Comparison of ENCODE assay signal across 8 cellular contexts in the genomic region with DNA sequence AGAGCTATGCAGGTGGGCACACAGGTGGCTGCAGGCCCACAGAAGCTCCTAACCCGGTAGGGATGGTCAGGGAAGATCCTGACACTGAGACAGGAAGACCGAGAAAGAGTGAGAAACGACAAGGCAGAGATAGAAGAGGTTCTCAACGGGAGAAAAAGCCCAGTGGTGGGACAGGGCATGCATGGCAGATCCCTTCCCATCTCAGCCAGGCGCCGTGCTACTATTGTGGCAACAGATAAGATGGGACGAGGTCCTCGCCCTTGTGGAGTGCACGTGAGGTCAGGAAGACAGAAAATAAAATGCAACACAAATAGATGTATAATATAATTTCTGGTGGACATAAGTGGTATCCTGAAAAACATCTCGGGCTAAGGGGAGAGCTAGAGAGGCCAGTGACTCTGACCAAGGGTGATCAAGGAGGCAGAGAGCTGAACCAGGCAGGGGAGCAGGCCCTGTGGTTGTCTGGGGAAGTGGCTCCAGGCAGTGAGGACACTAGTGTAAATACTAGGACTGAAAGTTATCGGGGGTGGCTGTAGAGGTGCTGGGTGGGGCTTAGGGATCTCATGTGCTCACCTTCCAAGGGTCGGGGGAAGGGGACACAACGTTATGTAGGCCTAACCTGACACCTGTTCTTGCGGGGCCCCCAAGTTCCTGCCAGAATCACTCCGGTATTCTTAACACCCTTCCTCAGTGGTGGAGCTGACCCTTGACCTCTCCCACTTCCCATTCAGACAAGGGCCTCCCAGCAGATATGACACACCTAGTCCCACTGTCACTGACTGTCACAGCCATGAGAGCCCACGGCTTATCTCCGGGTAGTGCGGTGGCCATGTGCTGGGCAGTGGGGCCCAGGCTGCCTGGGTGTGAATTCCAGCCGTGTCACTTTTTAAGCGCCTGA. TPM values are rescaled to one million over a fixed set of nuclear protein-coding genes. Genes with fewer than 3 reads are reported as not detected.
DNase-seq lines count a peak whose midpoint lies in the region; ATAC-seq and TF ChIP-seq lines count a peak whose summit lies in the region.

No MANE protein-coding gene starts in this region.

- no peak overlapping the region for H3K23ac ChIP-seq in neuronal stem cell (ENCODE audit: low read depth, low read length, poor library complexity)

- no peak overlapping the region for H3K9ac ChIP-seq in neuronal stem cell (ENCODE audit: low read depth, low read length, poor library complexity)

- no peaks in the 10 kb centered on the region for H3K79me1 ChIP-seq in neuronal stem cell (ENCODE audit: low read depth, low read length)

- peak; percentile 23 for DNase-seq in GM12865 (ENCODE audit: low read depth)
- DNase-seq in RWPE2 (ENCODE audit: low spot score), result no peak
- DNase-seq in epithelial cell of esophagus (ENCODE audit: low read depth), result no peak
- no peak for DNase-seq in neuronal stem cell (ENCODE audit: low spot score)
- DNase-seq in GM19240 (ENCODE audit: insufficient read length, low spot score), result no peak
- DNase-seq in superior temporal gyrus (ENCODE audit: extremely low spot score), result no peak
- DNase-seq in activated CD8-positive, alpha-beta memory T cell treated with anti-CD3 and anti-CD28 coated beads, Interleukin-2, amount 50 U/mL, for 48 hours, result no peak

- no CpG with 5 or more reads among the region's 20 CpGs for WGBS in neuronal stem cell (ENCODE audit: extremely low coverage in 2 of 2, insufficient read length in 2 of 2, insufficient replicate concordance in 1 of 2), 2 donors

- H3K27ac ChIP-seq in RWPE2 (ENCODE audit: poor library complexity, severe bottlenecking), result peak overlapping the region; percentile 32
- H3K27ac ChIP-seq in neuronal stem cell (replicated peaks; ENCODE audit: low read length), result no peak overlapping the region

- H2BK12ac ChIP-seq in neuronal stem cell (ENCODE audit: low read length), result no peak overlapping the region

- ATAC-seq in RWPE2 (ENCODE audit: low read depth) (no peak), GM21515 (IDR thresholded peaks at IDR 0.05; ENCODE audit: unreplicated experiment) (no peak)

- H2BK15ac ChIP-seq in neuronal stem cell (ENCODE audit: low read length), result no peak overlapping the region

- H4K8ac ChIP-seq in neuronal stem cell (ENCODE audit: low read depth, low read length), result no peak overlapping the region

- H3K9me3 ChIP-seq in RWPE2 (ENCODE audit: severe bottlenecking), result no peaks in the 10 kb centered on the region
- H3K9me3 ChIP-seq in neuronal stem cell (replicated peaks in 1 of 2; ENCODE audit: control insufficient read depth in 2 of 2, insufficient read depth in 1 of 2, low read depth in 1 of 2, low read length in 2 of 2), result peaks cover 0 to 2% of the 10 kb centered on the region in 2 donors

- no peak overlapping the region for H4K91ac ChIP-seq in neuronal stem cell (ENCODE audit: low read depth, low read length, poor library complexity)

- no peak overlapping the region for H2AK5ac ChIP-seq in neuronal stem cell (ENCODE audit: low read depth, low read length)

- H3K14ac ChIP-seq in neuronal stem cell (ENCODE audit: low read length), result no peak overlapping the region

- H3K4me3 ChIP-seq in GM12865 (ENCODE audit: low read depth, low read length) (peak overlapping the region; percentile 64), RWPE2 (ENCODE audit: severe bottlenecking) (peak overlapping the region; percentile 96), epithelial cell of esophagus (ENCODE audit: low read length) (peak overlapping the region; percentile 96), neuronal stem cell (ENCODE audit: low read length in 2 of 2) (peak overlapping the region; percentile 38 to 74)

- no peak overlapping the region for H2BK5ac ChIP-seq in neuronal stem cell (ENCODE audit: low read length)

- H3K36me3 ChIP-seq in RWPE2 (ENCODE audit: low read depth) (peaks cover 39% of the 10 kb centered on the region), neuronal stem cell (replicated peaks in 1 of 2; ENCODE audit: control insufficient read depth in 2 of 2, insufficient read depth in 2 of 2, low read length in 2 of 2) (peaks cover 9 to 31% of the 10 kb centered on the region in 2 donors)

- no peak overlapping the region for H3K4ac ChIP-seq in neuronal stem cell (ENCODE audit: low read length)

- H3K4me2 ChIP-seq in neuronal stem cell (ENCODE audit: insufficient read depth, low read length, poor library complexity, severe bottlenecking), result peak overlapping the region; percentile 85

- H2BK120ac ChIP-seq in neuronal stem cell (ENCODE audit: low read depth, low read length), result no peak overlapping the region

- H3K4me1 ChIP-seq in RWPE2 (ENCODE audit: insufficient read depth, poor library complexity, severe bottlenecking) (no peaks in the 10 kb centered on the region), neuronal stem cell (ENCODE audit: control insufficient read depth in 2 of 2, insufficient read depth in 1 of 2, low read depth in 1 of 2, low read length in 2 of 2) (peaks cover 7 to 14% of the 10 kb centered on the region in 2 donors)

- H3K27me3 ChIP-seq in RWPE2 (ENCODE audit: insufficient read depth, poor library complexity, severe bottlenecking), result no peaks in the 10 kb centered on the region
- H3K27me3 ChIP-seq in neuronal stem cell (ENCODE audit: control insufficient read depth in 3 of 3, insufficient read depth in 3 of 3, low read depth in 1 of 3, low read length in 3 of 3), result peaks cover 3 to 32% (median 7%) of the 10 kb centered on the region in 3 experiments

- no peak for TF ChIP-seq CTCF in GM12865 (IDR thresholded peaks at IDR 0.05; ENCODE audit: insufficient read depth, low read depth, low read length, missing control alignments)
- TF ChIP-seq CTCF in RWPE2 (IDR thresholded peaks at IDR 0.05; ENCODE audit: poor library complexity, severe bottlenecking), result no peak
- no peak for TF ChIP-seq CTCF in epithelial cell of esophagus (IDR thresholded peaks at IDR 0.05; ENCODE audit: insufficient read depth, low read depth, low read length, missing control alignments)

- peak overlapping the region; percentile 9 for H3K18ac ChIP-seq in neuronal stem cell (ENCODE audit: low read length)

- peak overlapping the region; percentile 94 for H2AFZ ChIP-seq in neuronal stem cell (ENCODE audit: low read length)

RNA-seq across cellular contexts. Expression of a gene that starts 1.0 kb away (rescaled TPM):
- 10.3 TPM for polyA plus RNA-seq in neuronal stem cell (2013, experiment 1 of 2)
- polyA plus RNA-seq in neuronal stem cell (2013, experiment 2 of 2), result 10.4 TPM

RNA-seq across cellular contexts. Expression of a gene that starts 23.6 kb away (rescaled TPM):
- 0.06 TPM for polyA plus RNA-seq in neuronal stem cell (2013, experiment 1 of 2)
- 0.04 TPM for polyA plus RNA-seq in neuronal stem cell (2013, experiment 2 of 2)

RNA-seq across cellular contexts. Expression of a gene that starts 41.9 kb away (rescaled TPM):
- polyA plus RNA-seq in neuronal stem cell (2013, experiment 1 of 2), result 2.0 TPM
- polyA plus RNA-seq in neuronal stem cell (2013, experiment 2 of 2), result 1.8 TPM
